Comparison of ENCODE assay signal across 12 cellular contexts in genomic region chr6:6466967-6467761, GRCh38.
A peak's percentile ranks its signal among the peaks of the same experiment; 100 is the strongest.
DNase-seq lines count a peak whose midpoint lies in the region; ATAC-seq lines count a peak whose summit lies in the region.
"Had no signal": no experiment of that assay in that cellular context is flagged by ENCODE, and none has a peak within 500 bp of the region (broad histone marks: within the 10 kb centered on the region; RNA-seq: fewer than 3 reads in every experiment).

No MANE protein-coding gene starts in this region.

- ATAC-seq in GM19463 (IDR thresholded peaks at IDR 0.05; ENCODE audit: unreplicated experiment) (no peak), HG02642 (IDR thresholded peaks at IDR 0.05; ENCODE audit: poor library complexity, unreplicated experiment) (no peak), GM19397 (IDR thresholded peaks at IDR 0.05; ENCODE audit: unreplicated experiment) (no peak)

- DNase-seq in DMS53 (lab: John Stamatoyannopoulos, UW), result peak; percentile 92
- DNase-seq in HS-5 (ENCODE audit: low read depth), result peak; percentile 35
- DNase-seq in astrocyte of the hippocampus (ENCODE audit: low read depth, low spot score), result peak; percentile 64
- DNase-seq in kidney tubule cell (ENCODE audit: low spot score), result peak; percentile 81
- no peak for DNase-seq in inferior parietal cortex (ENCODE audit: extremely low spot score)
- DNase-seq: brain microvascular endothelial cell, H9, NCI-H2081, testis had no signal
